20 cellular contexts compared by ENCODE assay signal in genomic region chr1:228861830-228862176, GRCh38.
DNase-seq lines count a peak whose midpoint lies in the region; ATAC-seq and TF ChIP-seq lines count a peak whose summit lies in the region.
"Had no signal": no experiment of that assay in that cellular context is flagged by ENCODE, and none has a peak within 500 bp of the region (broad histone marks: within the 10 kb centered on the region; RNA-seq: fewer than 3 reads in every experiment).

No MANE protein-coding gene starts in this region.

- H3K4me3 ChIP-seq in Caco-2 (ENCODE audit: low read depth, low read length) (no peak overlapping the region), adipocyte (ENCODE audit: low read length) (no peak overlapping the region)
- H3K4me3 ChIP-seq: left ventricle myocardium inferior had no signal

- no peaks in the 10 kb centered on the region for H3K36me3 ChIP-seq in Caco-2 (ENCODE audit: control insufficient read depth, insufficient read depth, low read length)
- no peaks in the 10 kb centered on the region for H3K36me3 ChIP-seq in adipocyte (ENCODE audit: control insufficient read depth, insufficient read depth, low read length, severe bottlenecking)
- H3K36me3 ChIP-seq: left ventricle myocardium inferior, WERI-Rb-1 had no signal

- peaks cover 18% of the 10 kb centered on the region for H3K36me3 Mint-ChIP-seq in Caco-2 (ENCODE audit: insufficient read depth, unreplicated experiment)
- H3K36me3 Mint-ChIP-seq in nephron progenitor cell (ENCODE audit: low read depth) = no peaks in the 10 kb centered on the region
- H3K36me3 Mint-ChIP-seq in HFFc6 (ENCODE audit: low read depth) = no peaks in the 10 kb centered on the region; the same call in 1 of the 2 replicates
- H3K36me3 Mint-ChIP-seq: stimulated activated effector memory CD8-positive, alpha-beta T cell treated with anti-CD3 and anti-CD28 coated beads, Interleukin-12 subunit alpha, Interleukin-12 subunit beta, amount 100 ng/mL, for 72 hours had no signal

- POLR2A ChIA-PET in Caco-2 (lab: Charles Lee) = interaction anchor here (1.7 kb wide), 1 partner anchor 24 kb away, joined by 15 read pairs; no protein-coding TSS in a partner anchor

- H3K9me3 ChIP-seq in Caco-2 = no peaks in the 10 kb centered on the region
- no peaks in the 10 kb centered on the region for H3K9me3 ChIP-seq in adipocyte (ENCODE audit: control insufficient read depth, low read length)
- H3K9me3 ChIP-seq: left ventricle myocardium inferior had no signal

- H3K4me1 Mint-ChIP-seq in Caco-2 (ENCODE audit: low read depth, unreplicated experiment) (peaks cover 61% of the 10 kb centered on the region), nephron progenitor cell (peaks cover 76% of the 10 kb centered on the region), HFFc6 (ENCODE audit: low read depth) (peaks cover 13% of the 10 kb centered on the region; the same call in 1 of the 2 replicates)

- no TSS peak for BruUV-seq in Caco-2 (replicated peaks; lab: Mats Ljungman, UMichigan)

- H3K9me3 Mint-ChIP-seq in Caco-2 (ENCODE audit: unreplicated experiment) = peaks cover 9% of the 10 kb centered on the region
- no peaks in the 10 kb centered on the region for H3K9me3 Mint-ChIP-seq in nephron progenitor cell
- H3K9me3 Mint-ChIP-seq in HFFc6 = peaks cover 32% of the 10 kb centered on the region
- H3K9me3 Mint-ChIP-seq: activated T-cell treated with anti-CD3 and anti-CD28 coated beads, Interleukin-2, amount 50 U/mL, for 24 hours; stimulated activated effector memory CD8-positive, alpha-beta T cell treated with anti-CD3 and anti-CD28 coated beads, Interleukin-12 subunit alpha, Interleukin-12 subunit beta, amount 100 ng/mL, for 72 hours had no signal

- H3K27me3 Mint-ChIP-seq in Caco-2 (ENCODE audit: insufficient read depth, unreplicated experiment) (no peaks in the 10 kb centered on the region), nephron progenitor cell (ENCODE audit: low read depth, poor library complexity) (peaks cover 22% of the 10 kb centered on the region), HFFc6 (ENCODE audit: insufficient read depth) (peaks cover 6% of the 10 kb centered on the region)

- no peak overlapping the region for H3K9ac ChIP-seq in adipocyte (ENCODE audit: low read length)

- CTCF ChIA-PET in Caco-2 (lab: Charles Lee) = interaction anchor here (1.0 to 1.7 kb wide), 3 partner anchors 23 to 126 kb away, joined by 3 to 10 read pairs (median 4); partner anchors contain the start of gene RHOU

- ATAC-seq in GM19324 (IDR thresholded peaks at IDR 0.05; ENCODE audit: low FRiP score, unreplicated experiment) = peak; percentile 52

- intact Hi-C loops in Caco-2 (cut with micrococcal nuclease; ENCODE audit: unreplicated experiment) = loop anchor here (1.0 to 10.0 kb wide), 4 partner anchors 24 to 363 kb away; no protein-coding TSS in a partner anchor

- no peaks in the 10 kb centered on the region for H3K27me3 ChIP-seq in Caco-2 (replicated peaks; ENCODE audit: control insufficient read depth, insufficient read depth, low read length)
- H3K27me3 ChIP-seq in adipocyte (replicated peaks; ENCODE audit: control insufficient read depth, insufficient read depth, low read length) = no peaks in the 10 kb centered on the region

- H3K4me3 Mint-ChIP-seq in Caco-2 (ENCODE audit: unreplicated experiment) = no peak overlapping the region
- H3K4me3 Mint-ChIP-seq in nephron progenitor cell = peak overlapping the region; percentile 4
- no peak overlapping the region for H3K4me3 Mint-ChIP-seq in HFFc6
- H3K4me3 Mint-ChIP-seq: activated T-cell treated with anti-CD3 and anti-CD28 coated beads, Interleukin-2, amount 50 U/mL, for 24 hours; stimulated activated effector memory CD8-positive, alpha-beta T cell treated with anti-CD3 and anti-CD28 coated beads, Interleukin-12 subunit alpha, Interleukin-12 subunit beta, amount 100 ng/mL, for 72 hours had no signal

- DNase-seq in Caco-2 = no peak
- DNase-seq in adipocyte (ENCODE audit: low read depth) = peak; percentile 21
- DNase-seq in nephron progenitor cell = no peak
- DNase-seq in epidermal melanocyte (ENCODE audit: insufficient read length, low spot score) = no peak
- DNase-seq in HFFc6 = no peak
- DNase-seq in NCI-H748 treated with DMSO at 0.1 percent for 48 hours (lab: John Stamatoyannopoulos, UW) = no peak
- DNase-seq in NCI-H2227 treated with DMSO at 0.1 percent for 48 hours (lab: John Stamatoyannopoulos, UW) = no peak
- DNase-seq: activated CD4-positive, alpha-beta T cell treated with anti-CD3 and anti-CD28 coated beads, Interleukin-2, amount 50 U/mL, for 48 hours; activated naive CD4-positive, alpha-beta T cell treated with anti-CD3 and anti-CD28 coated beads, Interleukin-2, amount 50 U/mL, for 16 hours; activated T-cell treated with anti-CD3 and anti-CD28 coated beads, Interleukin-2, amount 50 U/mL, for 24 hours; cerebellar nuclear complex; H7; left ventricle myocardium inferior; NCI-H1930; NCI-H446; nucleus accumbens; SHP77; WERI-Rb-1 had no signal

- H3K27ac Mint-ChIP-seq in Caco-2 (ENCODE audit: unreplicated experiment) (peak overlapping the region; percentile 88), nephron progenitor cell (no peak overlapping the region), HFFc6 (no peak overlapping the region)
- H3K27ac Mint-ChIP-seq: activated T-cell treated with anti-CD3 and anti-CD28 coated beads, Interleukin-2, amount 50 U/mL, for 24 hours; stimulated activated effector memory CD8-positive, alpha-beta T cell treated with anti-CD3 and anti-CD28 coated beads, Interleukin-12 subunit alpha, Interleukin-12 subunit beta, amount 100 ng/mL, for 72 hours had no signal

- H3K4me1 ChIP-seq in Caco-2 = peaks cover 66% of the 10 kb centered on the region
- H3K4me1 ChIP-seq in adipocyte (ENCODE audit: control insufficient read depth, insufficient read depth, low read length) = peaks cover 16% of the 10 kb centered on the region
- H3K4me1 ChIP-seq: left ventricle myocardium inferior had no signal

- TF ChIP-seq CTCF in Caco-2 (IDR thresholded peaks at IDR 0.05; ENCODE audit: insufficient read depth in 1 of 2, low read depth in 1 of 2, low read length in 1 of 2, severe bottlenecking in 1 of 2, unreplicated experiment in 1 of 2) (no peak), nephron progenitor cell (IDR thresholded peaks at IDR 0.05) (no peak), HFFc6 (IDR thresholded peaks at IDR 0.05) (no peak)
